Comparison of ENCODE assay signal across 8 cellular contexts in the genomic region with DNA sequence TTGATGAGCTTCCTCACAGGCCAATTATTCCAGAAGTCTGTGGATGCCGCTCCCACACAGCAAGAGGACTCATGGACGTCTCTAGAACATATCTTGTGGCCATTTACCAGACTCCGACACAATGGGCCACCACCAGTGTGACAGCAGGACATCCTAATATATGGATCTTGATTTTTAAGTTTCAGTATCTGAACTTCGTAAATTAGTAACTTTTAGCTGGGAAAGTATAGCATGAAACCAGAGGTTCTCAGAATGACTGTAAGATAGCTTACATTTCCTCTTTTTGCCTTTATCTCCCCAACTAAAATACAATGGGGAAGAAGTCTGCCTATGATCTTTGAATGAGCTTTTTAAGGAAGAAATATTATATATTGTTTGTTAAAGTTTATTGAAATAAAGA.
DNase-seq lines count a peak whose midpoint lies in the region; ATAC-seq, FAIRE-seq and TF ChIP-seq lines count a peak whose summit lies in the region.
"Had no signal": no experiment of that assay in that cellular context is flagged by ENCODE, and none has a peak within 500 bp of the region (broad histone marks: within the 10 kb centered on the region; RNA-seq: fewer than 3 reads in every experiment).

No MANE protein-coding gene starts in this region.

- intact Hi-C loops in left ventricle myocardium inferior (cut with micrococcal nuclease), result no loop called here
- intact Hi-C loops in heart left ventricle (cut with DNase I), result no loop called here

- H3K36me3 ChIP-seq in left ventricle myocardium inferior, result peaks cover 12% of the 10 kb centered on the region
- H3K36me3 ChIP-seq in heart left ventricle, result peaks cover 0 to 25% (median 12%) of the 10 kb centered on the region in 9 donors

- ATAC-seq in GM18868 (IDR thresholded peaks at IDR 0.05; ENCODE audit: unreplicated experiment), result peak; percentile 91
- ATAC-seq in GM21576 (IDR thresholded peaks at IDR 0.05; ENCODE audit: unreplicated experiment), result peak; percentile 95
- ATAC-seq in HG03280 (IDR thresholded peaks at IDR 0.05; ENCODE audit: unreplicated experiment), result peak; percentile 89
- no peak for ATAC-seq in heart left ventricle

- H3K4me1 ChIP-seq in left ventricle myocardium inferior (no peaks in the 10 kb centered on the region), heart left ventricle (no peaks in the 10 kb centered on the region)

- TF ChIP-seq POLR2A in heart left ventricle (IDR thresholded peaks at IDR 0.05), result no peak

- peak; percentile 27 for DNase-seq in medulla oblongata (ENCODE audit: extremely low spot score)
- no peak for DNase-seq in HTR-8/SVneo (ENCODE audit: insufficient read length, low spot score)
- DNase-seq in left ventricle myocardium inferior, result no peak
- no peak for DNase-seq in heart left ventricle
- DNase-seq: activated naive CD4-positive, alpha-beta T cell treated with Interleukin-2 at 50 U/mL for 16 hours had no signal

- H3K9me3 ChIP-seq in left ventricle myocardium inferior (replicated peaks) (no peaks in the 10 kb centered on the region), heart left ventricle (no peaks in the 10 kb centered on the region)

- no peaks in the 10 kb centered on the region for H3K27me3 ChIP-seq in left ventricle myocardium inferior (ENCODE audit: low read depth)
- H3K27me3 ChIP-seq in heart left ventricle, result no peaks in the 10 kb centered on the region

- no peak for TF ChIP-seq CTCF in left ventricle myocardium inferior (IDR thresholded peaks at IDR 0.05; ENCODE audit: borderline replicate concordance)
- TF ChIP-seq CTCF in heart left ventricle (IDR thresholded peaks at IDR 0.05), result no peak

- no peak for FAIRE-seq in HTR-8/SVneo (lab: Jason Lieb, UNC)

- H3K27ac ChIP-seq in left ventricle myocardium inferior (replicated peaks) (no peak overlapping the region), heart left ventricle (no peak overlapping the region)

- H3K4me3 ChIP-seq in left ventricle myocardium inferior, result no peak overlapping the region
- H3K4me3 ChIP-seq in heart left ventricle, result no peak overlapping the region

- WGBS in heart left ventricle, 4 donors, result 85 to 89% (median 87%) methylated on average over 4 of the region's 4 CpGs

Comparison
In these comparisons a context has a peak if more than half of its experiments do, and no peak if none do; other contexts are left out.
1. ATAC-seq: peak in GM18868 (single experiment), GM21576 (single experiment) and HG03280 (single experiment); none in heart left ventricle (0 of 4).